ENCODE assay signal across 22 cellular contexts in the genomic region with DNA sequence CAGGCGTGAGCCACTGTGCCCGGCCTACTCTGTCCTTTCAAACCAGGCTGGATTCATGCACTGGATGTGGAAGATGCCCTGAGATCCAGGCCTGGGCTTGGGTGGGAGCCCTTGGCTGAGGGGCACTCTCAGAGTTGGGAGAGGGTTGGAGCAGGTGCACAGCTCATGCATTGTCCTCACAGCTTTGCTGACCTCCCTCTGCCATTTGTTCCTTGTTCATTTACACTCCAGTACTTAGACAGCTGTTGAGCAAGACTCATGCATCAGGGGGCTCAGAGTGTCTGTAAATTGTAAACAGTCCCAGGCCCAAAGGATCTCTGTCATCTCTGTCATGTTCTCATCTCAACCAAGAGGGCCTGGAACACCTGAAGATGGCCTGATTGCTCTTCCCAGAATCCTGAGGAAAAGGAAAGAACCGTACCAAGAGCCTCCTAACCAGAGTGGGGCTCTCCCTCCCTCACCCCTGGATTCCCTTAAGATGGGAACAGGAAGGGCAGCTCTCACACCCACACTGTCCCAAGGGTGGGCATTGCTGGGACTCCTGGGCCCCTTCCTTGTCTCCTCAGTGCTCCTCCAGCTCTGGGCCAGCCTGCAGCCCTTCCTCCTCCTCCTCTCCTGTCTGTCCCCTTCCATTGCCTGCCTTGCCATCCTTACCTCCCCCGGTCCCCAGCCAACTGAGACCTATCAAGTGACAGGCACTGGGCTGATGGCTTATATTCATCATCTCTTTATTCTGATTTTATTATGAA.
"Had no signal": no experiment of that assay in that cellular context is flagged by ENCODE, and none has a peak within 500 bp of the region (broad histone marks: within the 10 kb centered on the region; RNA-seq: fewer than 3 reads in every experiment).

No MANE protein-coding gene starts in this region.

- H3K4me1 Mint-ChIP-seq: immature natural killer cell had no signal

- H3K27me3 ChIP-seq: esophagus squamous epithelium, ovary, right atrium auricular region, sigmoid colon, suprapubic skin, thyroid gland, upper lobe of left lung, uterus had no signal

- H3K9me3 Mint-ChIP-seq: dendritic cell treated with granulocyte-macrophage colony-stimulating factor and Interleukin-4, amounts not matched to agents 40 ng/mL and 50 ng/mL, for 4 days; immature natural killer cell; naive thymus-derived CD4-positive, alpha-beta T cell; nephron progenitor cell had no signal

- DNase-seq: esophagus squamous epithelium; foreskin fibroblast; immature natural killer cell; kidney; left cardiac atrium; left ventricle myocardium superior; mesenchymal stem cell; midbrain; naive thymus-derived CD4-positive, alpha-beta T cell; nephron progenitor cell; ovary; sigmoid colon; small intestine; stimulated activated CD4-positive, alpha-beta T cell treated with anti-CD3 and anti-CD28 coated beads, Interleukin-12 subunit alpha, Interleukin-12 subunit beta, amount 100 ng/mL, for 4 hours; stimulated activated naive CD8-positive, alpha-beta T cell treated with anti-CD3 and anti-CD28 coated beads, Interleukin-15, Interleukin-2, amounts not matched to agents 100 U/mL and 50 U/mL, for 24 hours; thyroid gland; upper lobe of left lung; uterus had no signal

- H3K27ac Mint-ChIP-seq: dendritic cell treated with granulocyte-macrophage colony-stimulating factor and Interleukin-4, amounts not matched to agents 40 ng/mL and 50 ng/mL, for 4 days; naive thymus-derived CD4-positive, alpha-beta T cell; nephron progenitor cell had no signal

- FAIRE-seq: kidney, small intestine had no signal

- H3K9me3 ChIP-seq: esophagus squamous epithelium, ovary, right atrium auricular region, sigmoid colon, suprapubic skin, thyroid gland, upper lobe of left lung, uterus had no signal

- H3K27me3 Mint-ChIP-seq: dendritic cell treated with granulocyte-macrophage colony-stimulating factor and Interleukin-4, amounts not matched to agents 40 ng/mL and 50 ng/mL, for 4 days; naive thymus-derived CD4-positive, alpha-beta T cell had no signal

- H3K27ac ChIP-seq: esophagus squamous epithelium, ovary, right atrium auricular region, sigmoid colon, suprapubic skin, thyroid gland, uterus had no signal

- H3K4me3 ChIP-seq: esophagus squamous epithelium, lung, ovary, right atrium auricular region, sigmoid colon, suprapubic skin, thyroid gland, upper lobe of left lung, uterus had no signal

- H3K4me3 Mint-ChIP-seq: dendritic cell treated with granulocyte-macrophage colony-stimulating factor and Interleukin-4, amounts not matched to agents 40 ng/mL and 50 ng/mL, for 4 days; immature natural killer cell; naive thymus-derived CD4-positive, alpha-beta T cell; nephron progenitor cell had no signal

- ATAC-seq: left cardiac atrium; left ventricle myocardium superior; naive thymus-derived CD4-positive, alpha-beta T cell; stimulated activated naive CD8-positive, alpha-beta T cell treated with anti-CD3 and anti-CD28 coated beads, Interleukin-15, Interleukin-2, amounts not matched to agents 100 U/mL and 50 U/mL, for 24 hours had no signal

- H3K36me3 ChIP-seq: ovary, sigmoid colon, suprapubic skin, thyroid gland, upper lobe of left lung, uterus had no signal
